1 cellular context compared by ENCODE assay signal in genomic region chr9:68876265-68876664, GRCh38.
TF ChIP-seq lines count a peak whose summit lies in the region.

No MANE protein-coding gene starts in this region.

TF ChIP-seq in WTC11, 78 proteins besides CTCF, POLR2A, EP300 and RAD21 (continued from another document):
- TF ChIP-seq ZNF532 (CRISPR knock-in tag; IDR thresholded peaks at IDR 0.05; ENCODE audit: borderline replicate concordance) (no peak), NR1H2 (CRISPR knock-in tag; IDR thresholded peaks at IDR 0.05) (no peak)
